2 cellular contexts compared by ENCODE assay signal in the genomic region with DNA sequence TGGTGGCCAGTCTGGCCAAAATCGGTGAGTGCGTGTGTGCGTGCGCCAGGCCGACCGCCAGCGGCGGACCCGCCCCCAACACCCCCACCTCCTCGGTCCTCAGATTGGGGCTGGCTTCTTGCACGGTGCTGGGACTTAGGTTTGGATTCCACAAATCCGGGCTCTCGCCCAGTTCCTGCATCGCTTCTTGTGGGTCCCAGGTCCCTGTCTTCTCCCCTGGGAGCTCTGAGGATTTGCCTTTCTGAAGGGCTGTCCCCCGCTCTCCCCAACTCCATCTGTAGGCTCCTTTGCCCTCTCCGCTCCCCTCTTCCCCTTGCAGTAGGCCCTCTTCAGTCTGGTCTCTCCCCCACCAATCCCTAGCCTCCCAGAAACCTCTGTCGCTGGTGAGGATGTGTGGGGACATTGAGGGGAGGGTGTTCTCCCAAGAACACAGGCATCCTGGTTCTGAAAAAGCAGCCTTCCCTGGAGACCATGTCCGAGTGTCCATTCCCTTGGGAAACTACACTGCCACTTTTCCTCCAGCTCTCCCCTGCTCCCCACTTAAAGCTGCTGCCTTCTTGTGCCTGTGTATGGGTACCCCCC.
TF ChIP-seq lines count a peak whose summit lies in the region.

No MANE protein-coding gene starts in this region.

TF ChIP-seq in A549, 52 proteins besides CTCF, POLR2A, EP300 and RAD21:
- TF ChIP-seq EHMT2 (IDR thresholded peaks at IDR 0.05; ENCODE audit: low read depth), result no peak
- no peak for TF ChIP-seq CHD4 (IDR thresholded peaks at IDR 0.05; ENCODE audit: borderline replicate concordance)
- no peak for TF ChIP-seq PHF8 (IDR thresholded peaks at IDR 0.05; ENCODE audit: borderline replicate concordance, low read depth)
- no peak for TF ChIP-seq EHF (CRISPR knock-in tag; IDR thresholded peaks at IDR 0.05)
- TF ChIP-seq JUNB (IDR thresholded peaks at IDR 0.05), result no peak
- no peak for TF ChIP-seq MAZ (IDR thresholded peaks at IDR 0.05; ENCODE audit: borderline replicate concordance, low read depth, low read length)
- TF ChIP-seq E2F6 (IDR thresholded peaks at IDR 0.05; ENCODE audit: borderline replicate concordance, low read depth), result no peak
- TF ChIP-seq TFCP2L1 (CRISPR knock-in tag; IDR thresholded peaks at IDR 0.05), result no peak
- TF ChIP-seq CHD2 (IDR thresholded peaks at IDR 0.05; ENCODE audit: low read length, partially characterized antibody), result no peak
- TF ChIP-seq ZSCAN20 (CRISPR knock-in tag; IDR thresholded peaks at IDR 0.05), result no peak
- TF ChIP-seq ELK1 (IDR thresholded peaks at IDR 0.05; ENCODE audit: low read depth, low read length), result no peak

TF ChIP-seq in HCT116, 20 proteins besides CTCF, POLR2A, EP300 and RAD21:
- TF ChIP-seq SP1 (IDR thresholded peaks at IDR 0.05; ENCODE audit: low read depth), result no peak
